In the genomic region with DNA sequence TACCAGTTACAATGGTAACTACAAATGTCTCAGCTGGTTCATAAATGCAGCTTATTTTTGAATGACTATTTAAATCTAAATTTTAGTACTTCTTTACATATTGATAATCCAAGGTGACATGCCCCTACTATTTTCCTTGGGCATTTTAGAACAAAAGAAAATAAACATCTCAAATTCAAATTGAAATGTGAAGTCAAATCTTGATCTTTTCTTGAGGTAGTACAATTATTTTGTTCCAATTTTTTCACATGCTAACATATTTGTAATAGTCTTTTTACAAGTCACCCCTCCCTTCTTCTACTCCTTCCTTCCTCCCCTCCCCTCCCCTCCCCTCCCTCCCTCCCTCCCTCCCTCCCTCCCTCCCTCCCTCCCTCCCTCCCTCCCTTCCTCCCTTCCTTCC, we compare ENCODE assay signal across 10 cellular contexts.
"Had no signal": no experiment of that assay in that cellular context is flagged by ENCODE, and none has a peak within 500 bp of the region (broad histone marks: within the 10 kb centered on the region; RNA-seq: fewer than 3 reads in every experiment).

No MANE protein-coding gene starts in this region.

- H3K4me2 ChIP-seq: GM23338 had no signal

- DNase-seq: GM23248, H7, H9, HCEC 1CT, HFFc6 had no signal

- H3K9me3 ChIP-seq: HAP-1 had no signal

- H3K4me3 ChIP-seq: GM23248, GM23338, HAP-1 had no signal

- FAIRE-seq: H1, H54 had no signal

- H2AFZ ChIP-seq: GM23248, GM23338 had no signal

- H3K9ac ChIP-seq: GM23248 had no signal

- ATAC-seq: GM23338, HCT116 had no signal

- H3K27ac ChIP-seq: GM23248 had no signal

- H3K36me3 ChIP-seq: HAP-1 had no signal
